In genomic region chr7:70829221-70830059, GRCh38 we compare ENCODE assay signal across 8 cellular contexts.
A peak's percentile ranks its signal among the peaks of the same experiment; 100 is the strongest.
DNase-seq lines count a peak whose midpoint lies in the region; ATAC-seq and TF ChIP-seq lines count a peak whose summit lies in the region.

No MANE protein-coding gene starts in this region.

- H3K27me3 ChIP-seq in BE2C, result peaks cover 6% of the 10 kb centered on the region
- peaks cover 0 to 24% (median 4%) of the 10 kb centered on the region in 9 donors for H3K27me3 ChIP-seq in heart left ventricle
- H3K27me3 ChIP-seq in upper lobe of left lung, result no peaks in the 10 kb centered on the region

- H3K4me3 ChIP-seq in BE2C (ENCODE audit: low read depth, low read length) (peak overlapping the region; percentile 21; the same call in 1 of the 2 replicates), heart left ventricle (peak overlapping the region in 7 of 12 donors; percentile 7 to 25 (median 20)), upper lobe of left lung (peak overlapping the region in 2 of 4 donors; percentile 2 to 18)

- H3K27ac Mint-ChIP-seq in activated naive CD8-positive, alpha-beta T cell treated with anti-CD3 and anti-CD28 coated beads for 36 hours, result no peak overlapping the region

- intact Hi-C loops in heart left ventricle (cut with DNase I), result loop anchor here in 6 of 10 donors (1.0 to 10.0 kb wide), 5 partner anchors 905 to 908 kb away; no protein-coding TSS in a partner anchor
- intact Hi-C loops in posterior vena cava (cut with DNase I), result loop anchor here in 1 of 2 donors (10.0 kb wide), 1 partner anchor 905 kb away; no protein-coding TSS in a partner anchor

- DNase-seq in BE2C, result peak; percentile 63
- peak; percentile 22 for DNase-seq in GM19240 (ENCODE audit: insufficient read length, low spot score)
- peak; percentile 80 for DNase-seq in HuH-7.5 (ENCODE audit: low spot score)
- DNase-seq in SK-N-DZ (ENCODE audit: low spot score), result peak; percentile 64
- peak; percentile 55 for DNase-seq in activated naive CD8-positive, alpha-beta T cell treated with anti-CD3 and anti-CD28 coated beads for 36 hours
- peak in 4 of 5 donors; percentile 32 to 79 (median 52) for DNase-seq in heart left ventricle
- DNase-seq in posterior vena cava (ENCODE audit: low spot score), result peak; percentile 87
- DNase-seq in upper lobe of left lung, result peak; percentile 30 to 50

- H3K27me3 Mint-ChIP-seq in activated naive CD8-positive, alpha-beta T cell treated with anti-CD3 and anti-CD28 coated beads for 36 hours, result peaks cover 15% of the 10 kb centered on the region

- H3K36me3 Mint-ChIP-seq in activated naive CD8-positive, alpha-beta T cell treated with anti-CD3 and anti-CD28 coated beads for 36 hours, result no peaks in the 10 kb centered on the region

- TF ChIP-seq POLR2A in heart left ventricle (IDR thresholded peaks at IDR 0.05), result no peak
- TF ChIP-seq POLR2A in upper lobe of left lung (IDR thresholded peaks at IDR 0.05), result no peak

- H3K36me3 ChIP-seq in BE2C (no peaks in the 10 kb centered on the region), heart left ventricle (no peaks in the 10 kb centered on the region), upper lobe of left lung (no peaks in the 10 kb centered on the region)

- WGBS in heart left ventricle, 4 donors, result 6 to 11% (median 7%) methylated on average over 18 to 29 of the region's 29 CpGs
- 3% methylated on average over 18 to 29 of the region's 29 CpGs for WGBS in upper lobe of left lung, 2 donors

- ATAC-seq in heart left ventricle (peak in 3 of 4 donors; percentile 65 to 68 (median 66)), upper lobe of left lung (ENCODE audit: low FRiP score in 2 of 2) (peak; percentile 79 to 91)

- no peak for TF ChIP-seq EP300 in upper lobe of left lung (IDR thresholded peaks at IDR 0.05)

- peaks cover 3% of the 10 kb centered on the region for H3K9me3 Mint-ChIP-seq in activated naive CD8-positive, alpha-beta T cell treated with anti-CD3 and anti-CD28 coated beads for 36 hours

- H3K9me3 ChIP-seq in BE2C (no peaks in the 10 kb centered on the region), heart left ventricle (peaks cover 0 to 5% (median 0%) of the 10 kb centered on the region in 12 donors), upper lobe of left lung (no peaks in the 10 kb centered on the region)

- no peaks in the 10 kb centered on the region for H3K4me1 ChIP-seq in BE2C
- H3K4me1 ChIP-seq in heart left ventricle, result peaks cover 0 to 12% (median 2%) of the 10 kb centered on the region in 12 donors
- peaks cover 7 to 13% (median 11%) of the 10 kb centered on the region in 4 donors for H3K4me1 ChIP-seq in upper lobe of left lung

- TF ChIP-seq CTCF in BE2C (IDR thresholded peaks at IDR 0.05; ENCODE audit: low read depth, low read length) (peak; percentile 94), heart left ventricle (IDR thresholded peaks at IDR 0.05) (peak; percentile 59 to 94 (median 81)), upper lobe of left lung (IDR thresholded peaks at IDR 0.05) (peak; percentile 77 to 89 (median 88))

- H3K27ac ChIP-seq in heart left ventricle (no peak overlapping the region), upper lobe of left lung (no peak overlapping the region)

- H3K4me3 Mint-ChIP-seq in activated naive CD8-positive, alpha-beta T cell treated with anti-CD3 and anti-CD28 coated beads for 36 hours, result no peak overlapping the region

- H3K4me1 Mint-ChIP-seq in activated naive CD8-positive, alpha-beta T cell treated with anti-CD3 and anti-CD28 coated beads for 36 hours, result peaks cover 9% of the 10 kb centered on the region

Comparison
In these comparisons a context has a peak if more than half of its experiments do, and no peak if none do; other contexts are left out.
1. DNase-seq: peak in every context shown above with its lines; median percentile 87 in posterior vena cava; 80 in HuH-7.5; 64 in SK-N-DZ; 63 in BE2C; 55 in activated naive CD8-positive, alpha-beta T cell treated with anti-CD3 and anti-CD28 coated beads for 36 hours; 52 in heart left ventricle; 40 in upper lobe of left lung; 22 in GM19240.